ENCODE assay signal across 14 cellular contexts in genomic region chr22:43889366-43890253, GRCh38. TPM values are rescaled to one million over a fixed set of nuclear protein-coding genes. Genes with fewer than 3 reads are reported as not detected.
DNase-seq lines count a peak whose midpoint lies in the region; ATAC-seq, FAIRE-seq and TF ChIP-seq lines count a peak whose summit lies in the region.
"Had no signal": no experiment of that assay in that cellular context is flagged by ENCODE, and none has a peak within 500 bp of the region (broad histone marks: within the 10 kb centered on the region; RNA-seq: fewer than 3 reads in every experiment).

No MANE protein-coding gene starts in this region.

- H3K4me3 ChIP-seq in AG04450 (ENCODE audit: low read depth, low read length) (no peak overlapping the region), HEK293 (ENCODE audit: low read depth, low read length) (no peak overlapping the region), astrocyte of the spinal cord (ENCODE audit: low read depth, low read length) (no peak overlapping the region), keratinocyte (ENCODE audit: control insufficient read depth in 2 of 3, extremely low read depth in 1 of 3, insufficient read depth in 2 of 3, low read depth in 1 of 3, low read length in 3 of 3) (no peak overlapping the region), vagina (no peak overlapping the region)
- H3K4me3 ChIP-seq: cardiac muscle cell had no signal

- no peak for TF ChIP-seq POLR2A in vagina (IDR thresholded peaks at IDR 0.05)

- H3K4me1 ChIP-seq in HEK293 (ENCODE audit: control insufficient read depth, insufficient read depth, low read length) (no peaks in the 10 kb centered on the region; the same call in 1 of the 2 replicates), keratinocyte (ENCODE audit: control insufficient read depth, extremely low read depth, insufficient read depth, low read length) (peaks cover 5% of the 10 kb centered on the region), vagina (peaks cover 10% of the 10 kb centered on the region)

- intact Hi-C loops in vagina (cut with DNase I), result loop anchor here (10.0 kb wide), 1 partner anchor 615 kb away; no protein-coding TSS in a partner anchor

- no peak overlapping the region for H3K4me2 ChIP-seq in keratinocyte (ENCODE audit: control insufficient read depth, extremely low read depth, insufficient read depth, low read depth, low read length)

- in situ Hi-C loops in astrocyte of the spinal cord (cut with HindIII; ENCODE audit: low sequenced_read_pairs), result no loop called here

- no peaks in the 10 kb centered on the region for H3K9me1 ChIP-seq in keratinocyte (ENCODE audit: control insufficient read depth, extremely low read depth, insufficient read depth, low read length)

- H3K79me2 ChIP-seq in keratinocyte (ENCODE audit: control insufficient read depth, insufficient read depth, low read length), result no peaks in the 10 kb centered on the region

- H2AFZ ChIP-seq in keratinocyte (ENCODE audit: control insufficient read depth, low read length), result no peak overlapping the region

- dilution Hi-C loops in keratinocyte (cut with MboI; ENCODE audit: extremely low pct_ligation_motif_present, low sequenced_read_pairs), result no loop called here

- H3K36me3 ChIP-seq in HEK293 (ENCODE audit: control insufficient read depth in 2 of 2, insufficient read depth in 1 of 2, low read length in 2 of 2), result no peaks in the 10 kb centered on the region
- H3K36me3 ChIP-seq in keratinocyte (ENCODE audit: control insufficient read depth in 2 of 2, extremely low read depth in 1 of 2, insufficient read depth in 2 of 2, low read length in 2 of 2), result no peaks in the 10 kb centered on the region
- no peaks in the 10 kb centered on the region for H3K36me3 ChIP-seq in vagina
- H3K36me3 ChIP-seq: cardiac muscle cell had no signal

- no peak overlapping the region for H3K9ac ChIP-seq in keratinocyte (ENCODE audit: control insufficient read depth, extremely low read depth, insufficient read depth, low read length)

- FAIRE-seq in keratinocyte (lab: Jason Lieb, UNC), result peak; percentile 41

- no peak for ATAC-seq in HG03571 (IDR thresholded peaks at IDR 0.05; ENCODE audit: unreplicated experiment)

- POLR2A ChIA-PET in AG04450 (lab: Yijun Ruan, JAX) (no interaction called here), HEK293 (lab: Yijun Ruan, JAX) (no interaction called here)

- no peaks in the 10 kb centered on the region for H4K20me1 ChIP-seq in keratinocyte (ENCODE audit: control insufficient read depth, extremely low read depth, insufficient read depth, low read length)

- H3K27ac ChIP-seq in AG04450 (ENCODE audit: low read depth, low read length) (no peak overlapping the region), HEK293 (ENCODE audit: extremely low read depth, low read depth, low read length) (no peak overlapping the region), keratinocyte (ENCODE audit: control insufficient read depth, insufficient read depth, low read length) (no peak overlapping the region), vagina (no peak overlapping the region)
- H3K27ac ChIP-seq: cardiac muscle cell had no signal

- H3K27me3 ChIP-seq in AG04450 (ENCODE audit: control insufficient read depth, insufficient read depth, low read length), result peaks cover 38% of the 10 kb centered on the region
- H3K27me3 ChIP-seq in keratinocyte (ENCODE audit: control insufficient read depth, extremely low read depth, insufficient read depth, low read length), result peaks cover 49% of the 10 kb centered on the region
- peaks cover 14% of the 10 kb centered on the region for H3K27me3 ChIP-seq in vagina

- no peaks in the 10 kb centered on the region; the same call in 1 of the 2 replicates for H3K9me3 ChIP-seq in AG04450 (ENCODE audit: control insufficient read depth, insufficient read depth, low read length)
- H3K9me3 ChIP-seq in HEK293 (ENCODE audit: control insufficient read depth, insufficient read depth, low read depth, low read length), result no peaks in the 10 kb centered on the region
- H3K9me3 ChIP-seq in keratinocyte (ENCODE audit: control insufficient read depth, low read depth, low read length), result no peaks in the 10 kb centered on the region
- H3K9me3 ChIP-seq in vagina, result no peaks in the 10 kb centered on the region

- no peak for DNase-seq in AG04450 (ENCODE audit: low read depth, low spot score)
- peak; percentile 19 for DNase-seq in astrocyte of the spinal cord (ENCODE audit: low read depth, low spot score)
- DNase-seq in keratinocyte (ENCODE audit: low read depth, low spot score), result no peak
- no peak for DNase-seq in vagina (ENCODE audit: extremely low spot score in 2 of 2)
- no peak for DNase-seq in NCI-H2081 (lab: John Stamatoyannopoulos, UW)
- no peak for DNase-seq in GM19238 (ENCODE audit: insufficient read length, low spot score)
- DNase-seq: activated CD4-positive, alpha-beta T cell treated with anti-CD3 and anti-CD28 coated beads for 1 hour; activated T-cell treated with anti-CD3 and anti-CD28 coated beads, Interleukin-2, amount 50 U/mL, for 48 hours; NCI-H446; SIG-M5 had no signal

- CTCF ChIA-PET in AG04450 (lab: Charles Lee), result interaction anchor here (1.8 kb wide), 1 partner anchor 56 kb away, joined by 11 read pairs; no protein-coding TSS in a partner anchor
- CTCF ChIA-PET in HEK293 (lab: Yijun Ruan, JAX), result interaction anchor here (0.9 kb wide), 1 partner anchor 52 kb away, joined by 3 read pairs; no protein-coding TSS in a partner anchor

- TF ChIP-seq CTCF in AG04450 (IDR thresholded peaks at IDR 0.05; ENCODE audit: low read depth, low read length) (peak; percentile 29), HEK293 (tag by site-specific recombination; IDR thresholded peaks at IDR 0.05) (0 out of 2 replicates have a peak, but pooled peaks have one; percentile 12), astrocyte of the spinal cord (IDR thresholded peaks at IDR 0.05; ENCODE audit: low read depth, low read length) (peak; percentile 33), keratinocyte (optimal IDR thresholded peaks at IDR 0.05 in 1 of 3, IDR thresholded peaks at IDR 0.05 in 1 of 3, conservative IDR thresholded peaks at IDR 0.05 in 1 of 3; ENCODE audit: extremely low read depth in 1 of 3, insufficient read depth in 2 of 3, low read length in 3 of 3) (peak; percentile 31 to 74 (median 60)), vagina (IDR thresholded peaks at IDR 0.05) (no peak)

TF ChIP-seq in HEK293, 187 proteins besides CTCF, POLR2A, EP300 and RAD21:
- TF ChIP-seq ZFHX2 (tag by site-specific recombination; conservative IDR thresholded peaks at IDR 0.05), result 0 out of 2 replicates have a peak, but pooled peaks have one; percentile 11
- 0 out of 2 replicates have a peak, but pooled peaks have one; percentile 9 for TF ChIP-seq ZNF654 (tag by site-specific recombination; IDR thresholded peaks at IDR 0.05; ENCODE audit: low read depth)
- TF ChIP-seq EGR2 (tag by site-specific recombination; IDR thresholded peaks at IDR 0.05; ENCODE audit: low read depth), result peak; percentile 40; the same call in 1 of the 2 replicates
- no peak for TF ChIP-seq ZNF670 (tag by site-specific recombination; IDR thresholded peaks at IDR 0.05; ENCODE audit: low read depth)

RNA-seq across cellular contexts. Expression of gene PNPLA5, which starts 2.2 kb away (rescaled TPM):
- 0.11 and 0.12 TPM in 2 replicates for polyA plus RNA-seq in AG04450 (2011; rRNA removed)
- polyA minus RNA-seq in AG04450 (2011; rRNA and poly(A)+ RNA removed), result 0.17 and 0.28 TPM in 2 replicates
- polyA plus RNA-seq in keratinocyte, result not detected in 3 replicates
- polyA plus RNA-seq in keratinocyte (2011; ENCODE audit: low read depth), result not detected
- not detected in 2 replicates for polyA plus RNA-seq in keratinocyte (2011; cell fraction: cytosol; rRNA removed)
- 0.05 TPM in 1 of 2 replicates, not detected in the other for polyA plus RNA-seq in keratinocyte (2011; cell fraction: nucleus; rRNA removed)
- polyA plus RNA-seq in keratinocyte (2012; ENCODE audit: low replicate concordance), result 0.07 TPM in 1 of 2 replicates, not detected in the other
- polyA minus RNA-seq in keratinocyte, result 0.10 TPM in 1 of 3 replicates, not detected in the others
- polyA minus RNA-seq in keratinocyte (2011; cell fraction: cytosol; rRNA and poly(A)+ RNA removed), result not detected
- polyA minus RNA-seq in keratinocyte (2011; cell fraction: nucleus; rRNA and poly(A)+ RNA removed), result not detected in 2 replicates
- total RNA-seq in vagina, result not detected
- total RNA-seq: cardiac muscle cell, liver had no signal
- polyA plus RNA-seq: cardiac muscle cell, liver had no signal

RNA-seq across cellular contexts. Expression of gene SULT4A1, which starts 27.3 kb away (rescaled TPM):
- polyA plus RNA-seq in AG04450 (2011; rRNA removed) (0.07 and 0.14 TPM in 2 replicates), keratinocyte (0.26 to 1.0 TPM (median 0.33 TPM) in 3 replicates)
- polyA minus RNA-seq in AG04450 (2011; rRNA and poly(A)+ RNA removed), result not detected in 2 replicates
- polyA plus RNA-seq in keratinocyte (2011; ENCODE audit: low read depth), result not detected
- polyA plus RNA-seq in keratinocyte (2011; cell fraction: cytosol; rRNA removed), result 0.44 and 0.50 TPM in 2 replicates
- polyA plus RNA-seq in keratinocyte (2011; cell fraction: nucleus; rRNA removed), result 4.4 and 5.6 TPM in 2 replicates
- 0.06 TPM in 2 replicates for polyA plus RNA-seq in keratinocyte (2012; ENCODE audit: low replicate concordance)
- 0.13 to 0.56 TPM in 2 of 3 replicates, not detected in the other for polyA minus RNA-seq in keratinocyte
- polyA minus RNA-seq in keratinocyte (2011; cell fraction: cytosol; rRNA and poly(A)+ RNA removed), result not detected
- polyA minus RNA-seq in keratinocyte (2011; cell fraction: nucleus; rRNA and poly(A)+ RNA removed), result 1.1 and 1.5 TPM in 2 replicates
- 3.2 TPM for total RNA-seq in vagina
- polyA plus RNA-seq: liver had no signal

RNA-seq across cellular contexts. Expression of gene PNPLA3, which starts 34.0 kb away (rescaled TPM):
- polyA plus RNA-seq in AG04450 (2011; rRNA removed), result 3.9 and 4.0 TPM in 2 replicates
- polyA minus RNA-seq in AG04450 (2011; rRNA and poly(A)+ RNA removed), result 3.4 and 4.7 TPM in 2 replicates
- 12.0 to 18.5 TPM (median 15.2 TPM) in 3 replicates for polyA plus RNA-seq in keratinocyte
- polyA plus RNA-seq in keratinocyte (2011; ENCODE audit: low read depth), result 5.0 TPM
- 7.6 and 10.3 TPM in 2 replicates for polyA plus RNA-seq in keratinocyte (2011; cell fraction: cytosol; rRNA removed)
- polyA plus RNA-seq in keratinocyte (2011; cell fraction: nucleus; rRNA removed), result 52.2 and 69.8 TPM in 2 replicates
- polyA plus RNA-seq in keratinocyte (2012; ENCODE audit: low replicate concordance), result 8.5 and 9.4 TPM in 2 replicates
- polyA minus RNA-seq in keratinocyte, result 17.5 to 38.8 TPM (median 18.0 TPM) in 3 replicates
- polyA minus RNA-seq in keratinocyte (2011; cell fraction: cytosol; rRNA and poly(A)+ RNA removed), result 3.8 TPM
- 15.4 and 22.9 TPM in 2 replicates for polyA minus RNA-seq in keratinocyte (2011; cell fraction: nucleus; rRNA and poly(A)+ RNA removed)
- not detected for total RNA-seq in vagina

Comparison
In these comparisons a context has a peak if more than half of its experiments do, and no peak if none do; other contexts are left out.
1. CTCF ChIP-seq: peak in AG04450 (single experiment), HEK293 (single experiment), astrocyte of the spinal cord (single experiment) and keratinocyte (3 of 3); none in vagina (0 of 3).